Comparison of ENCODE assay signal across 8 cellular contexts in genomic region chr5:14665110-14665822, GRCh38. TPM values are rescaled to one million over a fixed set of nuclear protein-coding genes. Genes with fewer than 3 reads are reported as not detected.
DNase-seq lines count a peak whose midpoint lies in the region; ATAC-seq, FAIRE-seq and TF ChIP-seq lines count a peak whose summit lies in the region.

No MANE protein-coding gene starts in this region.

- peak overlapping the region; percentile 83 to 97 (median 95) for H3K27ac Mint-ChIP-seq in CD4-positive, alpha-beta memory T cell

- TF ChIP-seq POLR2A in GM18505 (IDR thresholded peaks at IDR 0.05; ENCODE audit: borderline replicate concordance, extremely low read depth, insufficient read depth, insufficient read length), result no peak

- H3K27me3 ChIP-seq in CD4-positive, alpha-beta memory T cell (ENCODE audit: insufficient read depth, low read length), result no peaks in the 10 kb centered on the region
- H3K27me3 ChIP-seq in OCI-LY1 (ENCODE audit: insufficient read depth, low read length) (no peaks in the 10 kb centered on the region), brain microvascular endothelial cell (replicated peaks) (no peaks in the 10 kb centered on the region), small intestine (ENCODE audit: control insufficient read depth in 2 of 2, insufficient read depth in 2 of 2, low read length in 2 of 2) (no peaks in the 10 kb centered on the region)

- intact Hi-C loops in CD4-positive, alpha-beta memory T cell (cut with micrococcal nuclease), result loop anchor here (2.0 to 10.0 kb wide), 5 partner anchors 42 to 520 kb away; partner anchors contain the start of genes ANKH and TRIO

- H3K27ac ChIP-seq in CD4-positive, alpha-beta memory T cell (ENCODE audit: low read depth, low read length), result peak overlapping the region; percentile 81
- H3K27ac ChIP-seq in OCI-LY1 (ENCODE audit: low read depth, low read length, poor library complexity, severe bottlenecking), result peak overlapping the region; percentile 61
- H3K27ac ChIP-seq in brain microvascular endothelial cell, result peak overlapping the region; percentile 66
- H3K27ac ChIP-seq in small intestine (ENCODE audit: low read depth in 1 of 2, low read length in 1 of 2), result peak overlapping the region; percentile 97 to 98

- WGBS in small intestine, 3 donors, result 0 to 1% (median 1%) methylated on average over 20 of the region's 20 CpGs

- H2AFZ ChIP-seq in OCI-LY1 (ENCODE audit: low read length), result no peak overlapping the region

- TF ChIP-seq CTCF in OCI-LY1 (IDR thresholded peaks at IDR 0.05; ENCODE audit: low read length) (no peak), brain microvascular endothelial cell (IDR thresholded peaks at IDR 0.05; ENCODE audit: low read depth, low read length, missing control alignments) (no peak)

- H3F3A ChIP-seq in OCI-LY1 (ENCODE audit: insufficient read depth, low read length), result no peaks in the 10 kb centered on the region

- no peaks in the 10 kb centered on the region for H3K27me3 Mint-ChIP-seq in CD4-positive, alpha-beta memory T cell

- H3K9me3 ChIP-seq in CD4-positive, alpha-beta memory T cell (ENCODE audit: control insufficient read depth in 1 of 2, low read length in 2 of 2), result no peaks in the 10 kb centered on the region
- no peaks in the 10 kb centered on the region for H3K9me3 ChIP-seq in OCI-LY1 (ENCODE audit: low read length)
- no peaks in the 10 kb centered on the region for H3K9me3 ChIP-seq in small intestine (ENCODE audit: control insufficient read depth, low read depth)

- CTCF ChIA-PET in CD4-positive, alpha-beta memory T cell (lab: Charles Lee; ENCODE audit: partially characterized antibody), result interaction anchor here (1.3 to 2.0 kb wide), 3 partner anchors 11 to 82 kb away, joined by 3 to 11 read pairs (median 5); no protein-coding TSS in a partner anchor

- peak overlapping the region; percentile 91 for H3K9ac ChIP-seq in OCI-LY1 (ENCODE audit: low read length)

- POLR2A ChIA-PET in CD4-positive, alpha-beta memory T cell (lab: Charles Lee; ENCODE audit: partially characterized antibody), result interaction anchor here (1.6 to 2.7 kb wide), 5 partner anchors 9 to 328 kb away, joined by 5 to 8 read pairs (median 5); no protein-coding TSS in a partner anchor

- peaks cover 68% of the 10 kb centered on the region for H3K4me1 ChIP-seq in CD4-positive, alpha-beta memory T cell (ENCODE audit: insufficient read depth, low read length)
- peaks cover 58% of the 10 kb centered on the region for H3K4me1 ChIP-seq in OCI-LY1 (ENCODE audit: insufficient read depth, low read length, severe bottlenecking)
- peaks cover 0 to 16% of the 10 kb centered on the region in 2 donors for H3K4me1 ChIP-seq in small intestine (ENCODE audit: control insufficient read depth in 2 of 2, insufficient read depth in 1 of 2, low read depth in 1 of 2, low read length in 1 of 2)

- no peak for FAIRE-seq in small intestine (lab: Jason Lieb, UNC)

- H3K9me3 Mint-ChIP-seq in CD4-positive, alpha-beta memory T cell, result no peaks in the 10 kb centered on the region

- no peak for ATAC-seq in GM18505 (IDR thresholded peaks at IDR 0.05; ENCODE audit: unreplicated experiment)
- no peak for ATAC-seq in GM21526 (IDR thresholded peaks at IDR 0.05; ENCODE audit: low FRiP score, unreplicated experiment)

- peaks cover 3 to 16% of the 10 kb centered on the region in 2 donors for H3K36me3 Mint-ChIP-seq in CD4-positive, alpha-beta memory T cell

- peak overlapping the region; percentile 82 to 98 (median 96) for H3K4me3 Mint-ChIP-seq in CD4-positive, alpha-beta memory T cell

- H4K20me1 ChIP-seq in OCI-LY1 (ENCODE audit: insufficient read depth, low read length), result no peaks in the 10 kb centered on the region

- peak overlapping the region; percentile 84 for H3K4me2 ChIP-seq in OCI-LY1 (ENCODE audit: low read length)

- H3K4me1 Mint-ChIP-seq in CD4-positive, alpha-beta memory T cell, result peaks cover 45 to 75% (median 62%) of the 10 kb centered on the region in 4 donors

- in situ Hi-C loops in brain microvascular endothelial cell (cut with HindIII; ENCODE audit: low pct_ligation_motif_present, low sequenced_read_pairs), result no loop called here

- peaks cover 32% of the 10 kb centered on the region for H3K79me2 ChIP-seq in OCI-LY1 (ENCODE audit: insufficient read depth, low read length)

- peak overlapping the region; percentile 54 to 80 for H3K4me3 ChIP-seq in CD4-positive, alpha-beta memory T cell (ENCODE audit: low read length in 2 of 2)
- H3K4me3 ChIP-seq in OCI-LY1 (ENCODE audit: low read depth, low read length, poor library complexity, severe bottlenecking), result peak overlapping the region; percentile 77
- peak overlapping the region; percentile 78 for H3K4me3 ChIP-seq in brain microvascular endothelial cell (ENCODE audit: low read depth, low read length)
- peak overlapping the region; percentile 85 to 97 for H3K4me3 ChIP-seq in small intestine (ENCODE audit: low read depth in 1 of 2, low read length in 2 of 2)

- H3K9me2 ChIP-seq in OCI-LY1 (ENCODE audit: low read depth, low read length), result no peaks in the 10 kb centered on the region

- H3K36me3 ChIP-seq in CD4-positive, alpha-beta memory T cell (ENCODE audit: insufficient read depth, low read length), result no peaks in the 10 kb centered on the region
- H3K36me3 ChIP-seq in OCI-LY1 (ENCODE audit: insufficient read depth, low read length) (peaks cover 24% of the 10 kb centered on the region), brain microvascular endothelial cell (replicated peaks) (no peaks in the 10 kb centered on the region), small intestine (ENCODE audit: control insufficient read depth in 2 of 2, insufficient read depth in 2 of 2, low read length in 2 of 2) (no peaks in the 10 kb centered on the region)

- peak in 3 of 5 donors; percentile 17 to 28 (median 22) for DNase-seq in CD4-positive, alpha-beta memory T cell
- peak; percentile 26 for DNase-seq in H4 (ENCODE audit: low spot score)
- DNase-seq in brain microvascular endothelial cell, result no peak
- peak; percentile 48 for DNase-seq in iPS-NIHi7 (ENCODE audit: extremely low spot score)
- peak; percentile 82 for DNase-seq in small intestine

RNA-seq across cellular contexts. Expression of gene OTULIN, which starts 0.7 kb away (rescaled TPM):
- 10 to 100 TPM; 59.4 to 69.0 TPM for total RNA-seq in CD4-positive, alpha-beta memory T cell
- polyA plus RNA-seq in CD4-positive, alpha-beta memory T cell, result 10 to 100 TPM; 12.1 to 20.4 TPM
- total RNA-seq in H4 (2014; rRNA removed; shearing (Covaris generic)), result 23.0 and 32.7 TPM in 2 replicates
- 1 to 10 TPM; 3.1 to 8.4 (median 3.2) TPM for polyA plus RNA-seq in small intestine
